Comparison of ENCODE assay signal across 8 cellular contexts in genomic region chr19:12792048-12792852, GRCh38. TPM values are rescaled to one million over a fixed set of nuclear protein-coding genes. Genes with fewer than 3 reads are reported as not detected.
DNase-seq lines count a peak whose midpoint lies in the region; ATAC-seq and TF ChIP-seq lines count a peak whose summit lies in the region.

No MANE protein-coding gene starts in this region.

- DNase-seq in GM12865 (ENCODE audit: low read depth) (peak; percentile 93), NCI-H1930 (lab: John Stamatoyannopoulos, UW) (peak; percentile 28 to 50), cerebellar cortex (ENCODE audit: low spot score) (peak; percentile 66), left colon (peak; percentile 76 to 84)
- DNase-seq in stimulated activated CD4-positive, alpha-beta T cell treated with anti-CD3 and anti-CD28 coated beads, Interleukin-4, amount 100 ng/mL, for 1 hour = peak; percentile 74

- peak overlapping the region; percentile 95 for H3K4me3 ChIP-seq in GM12865 (ENCODE audit: low read depth, low read length)
- peak overlapping the region; percentile 91 for H3K4me3 ChIP-seq in WI38 (ENCODE audit: low read depth, low read length)

- intact Hi-C loops in left colon (cut with DNase I, micrococcal nuclease) = no loop called here

- ATAC-seq in left colon (no peak), GM18517 (IDR thresholded peaks at IDR 0.05; ENCODE audit: unreplicated experiment) (no peak), HG03159 (IDR thresholded peaks at IDR 0.05; ENCODE audit: unreplicated experiment) (no peak)

- no peak for TF ChIP-seq CTCF in GM12865 (IDR thresholded peaks at IDR 0.05; ENCODE audit: insufficient read depth, low read depth, low read length, missing control alignments)
- no peak for TF ChIP-seq CTCF in WI38 (IDR thresholded peaks at IDR 0.05; ENCODE audit: low read depth, low read length)

RNA-seq across cellular contexts. Expression of gene JUNB, which starts 1.0 kb away (rescaled TPM):
- 100 to 1,000 TPM; 169 to 314 TPM for total RNA-seq in left colon

RNA-seq across cellular contexts. Expression of gene PRDX2, which starts 9.3 kb away (rescaled TPM):
- total RNA-seq in left colon = 100 to 1,000 TPM; 249 to 298 TPM

RNA-seq across cellular contexts. Expression of gene THSD8, which starts 9.6 kb away (rescaled TPM):
- 1 to 10 TPM; 3.2 to 4.4 TPM for total RNA-seq in left colon

RNA-seq across cellular contexts. Expression of gene RNASEH2A, which starts 14.1 kb away (rescaled TPM):
- total RNA-seq in left colon = 10 to 100 TPM in 1 of 2 donors, 1 to 10 TPM in 1; 5.7 to 10.9 TPM

RNA-seq across cellular contexts. Expression of gene HOOK2, which starts 16.9 kb away (rescaled TPM):
- 10 to 100 TPM; 58.3 to 83.1 TPM for total RNA-seq in left colon

Comparison
In these comparisons a context has a peak if more than half of its experiments do, and no peak if none do; other contexts are left out.
1. DNase-seq: peak in every context shown above with its lines; median percentile 93 in GM12865; 80 in left colon; 74 in stimulated activated CD4-positive, alpha-beta T cell treated with anti-CD3 and anti-CD28 coated beads, Interleukin-4, amount 100 ng/mL, for 1 hour; 66 in cerebellar cortex; 39 in NCI-H1930.